ENCODE assay signal across 26 cellular contexts in genomic region chr2:33129261-33129660, GRCh38.
DNase-seq lines count a peak whose midpoint lies in the region; ATAC-seq, FAIRE-seq and TF ChIP-seq lines count a peak whose summit lies in the region.
"Had no signal": no experiment of that assay in that cellular context is flagged by ENCODE, and none has a peak within 500 bp of the region (broad histone marks: within the 10 kb centered on the region; RNA-seq: fewer than 3 reads in every experiment).

No MANE protein-coding gene starts in this region.

- H3K36me3 ChIP-seq in ascending aorta (no peaks in the 10 kb centered on the region), thoracic aorta (no peaks in the 10 kb centered on the region)

- DNase-seq in Right ventricle myocardium inferior (ENCODE audit: missing footprints) (no peak), left ventricle myocardium superior (no peak), ascending aorta (ENCODE audit: low spot score in 2 of 2) (no peak), fibroblast of villous mesenchyme (ENCODE audit: low read depth) (peak; percentile 48), thoracic aorta (ENCODE audit: low spot score) (no peak), GM19239 (ENCODE audit: insufficient read length, low spot score) (no peak), LoVo (ENCODE audit: low spot score) (no peak)
- DNase-seq: Calu3, DMS79 treated with DMSO at 0.1 percent for 48 hours, GF-D8, NCI-H1092, NCI-H1436, NCI-H2081 treated with DMSO at 0.1 percent for 48 hours, NCI-H2171, NCI-H226, NCI-H510A, NCI-H69, SHP77 treated with DMSO at 0.1 percent for 48 hours had no signal

- intact Hi-C loops in Right ventricle myocardium inferior (cut with DNase I) (no loop called here), left ventricle myocardium superior (cut with micrococcal nuclease) (no loop called here), ascending aorta (cut with DNase I) (no loop called here)

- ATAC-seq in Right ventricle myocardium inferior (peak; percentile 20), left ventricle myocardium superior (no peak), thoracic aorta (ENCODE audit: insufficient number of reproducible peaks, low FRiP score, low read depth) (no peak), GM18519 (IDR thresholded peaks at IDR 0.05; ENCODE audit: low FRiP score, unreplicated experiment) (no peak)
- ATAC-seq: HCT116, Panc1 had no signal

- TF ChIP-seq CTCF in ascending aorta (IDR thresholded peaks at IDR 0.05): no peak
- no peak for TF ChIP-seq CTCF in fibroblast of villous mesenchyme (IDR thresholded peaks at IDR 0.05; ENCODE audit: insufficient read depth, low read depth, low read length)
- TF ChIP-seq CTCF in thoracic aorta (IDR thresholded peaks at IDR 0.05): no peak

- H3K9me3 ChIP-seq in ascending aorta (no peaks in the 10 kb centered on the region), thoracic aorta (no peaks in the 10 kb centered on the region)

- H3K27ac ChIP-seq in ascending aorta: peak overlapping the region; percentile 77 to 88
- H3K27ac ChIP-seq in thoracic aorta: peak overlapping the region; percentile 95 to 98
- H3K27ac ChIP-seq: 22Rv1, RWPE1, SK-N-MC had no signal

- H3K4me1 ChIP-seq in ascending aorta: peaks cover 0 to 42% of the 10 kb centered on the region in 2 donors
- H3K4me1 ChIP-seq in thoracic aorta (ENCODE audit: control insufficient read depth in 1 of 2, low read depth in 2 of 2): peaks cover 29 to 84% of the 10 kb centered on the region in 2 donors

- H3K4me3 ChIP-seq in ascending aorta (no peak overlapping the region), fibroblast of villous mesenchyme (ENCODE audit: low read depth, low read length) (no peak overlapping the region), thoracic aorta (no peak overlapping the region)
- H3K4me3 ChIP-seq: SK-N-MC had no signal

- FAIRE-seq in GM19239 (lab: Jason Lieb, UNC): no peak
- FAIRE-seq: GM12892, H1 had no signal

- H3K27me3 ChIP-seq in ascending aorta: no peaks in the 10 kb centered on the region
- no peaks in the 10 kb centered on the region for H3K27me3 ChIP-seq in thoracic aorta (replicated peaks; ENCODE audit: insufficient read depth)
